In genomic region chr2:226183550-226183949, GRCh38 we compare ENCODE assay signal across 22 cellular contexts.
"Had no signal": no experiment of that assay in that cellular context is flagged by ENCODE, and none has a peak within 500 bp of the region (broad histone marks: within the 10 kb centered on the region; RNA-seq: fewer than 3 reads in every experiment).

No MANE protein-coding gene starts in this region.

- H3K27ac ChIP-seq: ascending aorta, lower lobe of right lung, stomach, WERI-Rb-1 had no signal

- ATAC-seq: esophagus mucosa, lower lobe of right lung, T-helper 17 cell had no signal

- H3K27me3 ChIP-seq: ascending aorta, breast epithelium, stomach had no signal

- H3K4me3 Mint-ChIP-seq: mesothelial cell of epicardium, T-helper 17 cell had no signal

- H3K27ac Mint-ChIP-seq: mesothelial cell of epicardium, T-helper 17 cell had no signal

- H3K4me1 ChIP-seq: breast epithelium had no signal

- H3K4me1 Mint-ChIP-seq: T-helper 17 cell had no signal

- H3K4me3 ChIP-seq: ascending aorta, breast epithelium, lower lobe of right lung, stomach had no signal

- DNase-seq: activated CD4-positive, alpha-beta T cell treated with anti-CD3 and anti-CD28 coated beads for 1 hour; activated CD8-positive, alpha-beta memory T cell treated with anti-CD3 and anti-CD28 coated beads for 24 hours; activated CD8-positive, alpha-beta memory T cell treated with anti-CD3 and anti-CD28 coated beads, Interleukin-2, amount 50 U/mL, for 48 hours; activated effector memory CD4-positive, alpha-beta T cell treated with anti-CD3 and anti-CD28 coated beads, Interleukin-2, amount 50 U/mL, for 16 hours; activated naive CD4-positive, alpha-beta T cell treated with anti-CD3 and anti-CD28 coated beads, Interleukin-2, amount 50 U/mL, for 16 hours; activated T-cell treated with anti-CD3 and anti-CD28 coated beads, Interleukin-2, amount 50 U/mL, for 48 hours; cerebellar nuclear complex; cortex of kidney; effector CD4-positive, alpha-beta T cell; hypothalamus; lower lobe of right lung; occipital lobe; small intestine; stimulated activated CD4-positive, alpha-beta T cell treated with anti-CD3 and anti-CD28 coated beads, Interleukin-4, amount 100 ng/mL, for 1 hour; stomach; T-helper 17 cell; trophoblast cell; WERI-Rb-1 had no signal

- H3K36me3 Mint-ChIP-seq: mesothelial cell of epicardium had no signal

- H3K36me3 ChIP-seq: ascending aorta, breast epithelium, lower lobe of right lung, stomach, WERI-Rb-1 had no signal
